39 cellular contexts compared by ENCODE assay signal in genomic region chr10:6889718-6890117, GRCh38.
"Had no signal": no experiment of that assay in that cellular context is flagged by ENCODE, and none has a peak within 500 bp of the region (broad histone marks: within the 10 kb centered on the region; RNA-seq: fewer than 3 reads in every experiment).

No MANE protein-coding gene starts in this region.

- H3K4me1 Mint-ChIP-seq: activated T-helper 17 cell treated with anti-CD3 and anti-CD28 coated beads, Interleukin-2, amount 50 U/mL, for 72 hours had no signal

- H3K27ac ChIP-seq: adrenal gland, ascending aorta, brain microvascular endothelial cell, breast epithelium, cardiac muscle cell had no signal

- DNase-seq: activated effector memory CD4-positive, alpha-beta T cell treated with anti-CD3 and anti-CD28 coated beads, Interleukin-2, amount 50 U/mL, for 16 hours; activated effector memory CD4-positive, alpha-beta T cell treated with Interleukin-2 at 50 U/mL for 16 hours; activated gamma-delta T cell; activated gamma-delta T cell treated with Interleukin-2 at 50 U/mL for 16 hours; activated naive CD4-positive, alpha-beta T cell; activated naive CD4-positive, alpha-beta T cell treated with anti-CD3 and anti-CD28 coated beads for 36 hours; activated naive CD4-positive, alpha-beta T cell treated with anti-CD3 and anti-CD28 coated beads, Interleukin-2, amount 10 ng/mL, durations not matched to agents 7 days and 5 days; activated naive CD4-positive, alpha-beta T cell treated with anti-CD3 and anti-CD28 coated beads, Interleukin-2, amount 50 U/mL, for 16 hours; activated naive CD4-positive, alpha-beta T cell treated with Interleukin-2 at 50 U/mL for 16 hours; activated naive CD8-positive, alpha-beta T cell treated with anti-CD3 and anti-CD28 coated beads for 36 hours; activated naive CD8-positive, alpha-beta T cell treated with anti-CD3 and anti-CD28 coated beads, Interleukin-2, amount 10 ng/mL, durations not matched to agents 7 days and 5 days; activated naive CD8-positive, alpha-beta T cell treated with anti-CD3 and anti-CD28 coated beads, Interleukin-2, amount 50 U/mL, for 24 hours; activated T-cell treated with anti-CD3 and anti-CD28 coated beads, Interleukin-2, amount 50 U/mL, for 1 hour; activated T-cell treated with anti-CD3 and anti-CD28 coated beads, Interleukin-2, amount 50 U/mL, for 24 hours; activated T-cell treated with anti-CD3 and anti-CD28 coated beads, Interleukin-2, amount 50 U/mL, for 4 hours; activated T-cell treated with anti-CD3 and anti-CD28 coated beads, Interleukin-2, amount 50 U/mL, for 48 hours; activated T-cell treated with anti-CD3 and anti-CD28 coated beads, Interleukin-2, amount 50 U/mL, for 72 hours; adrenal gland; amniotic stem cell; amygdala; anterior cingulate cortex; aorta; brain microvascular endothelial cell; caudate nucleus; central memory CD4-positive, alpha-beta T cell; cerebellar nuclear complex had no signal

- H3K27ac Mint-ChIP-seq: activated naive CD4-positive, alpha-beta T cell treated with anti-CD3 and anti-CD28 coated beads for 36 hours; activated naive CD4-positive, alpha-beta T cell treated with anti-CD3 and anti-CD28 coated beads, Interleukin-2, amount 10 ng/mL, durations not matched to agents 7 days and 5 days; activated naive CD4-positive, alpha-beta T cell treated with anti-CD3 and anti-CD28 coated beads, Interleukin-2, amount 50 U/mL, for 24 hours; activated naive CD4-positive, alpha-beta T cell treated with anti-CD3 and anti-CD28 coated beads, Interleukin-2, amount 50 U/mL, for 72 hours; activated naive CD8-positive, alpha-beta T cell; activated naive CD8-positive, alpha-beta T cell treated with anti-CD3 and anti-CD28 coated beads for 36 hours; activated naive CD8-positive, alpha-beta T cell treated with anti-CD3 and anti-CD28 coated beads, Interleukin-2, amount 10 ng/mL, durations not matched to agents 7 days and 5 days; activated naive CD8-positive, alpha-beta T cell treated with anti-CD3 and anti-CD28 coated beads, Interleukin-2, amount 50 U/mL, for 24 hours; activated T-cell treated with anti-CD3 and anti-CD28 coated beads, Interleukin-2, amount 50 U/mL, for 24 hours; activated T-cell treated with anti-CD3 and anti-CD28 coated beads, Interleukin-2, amount 50 U/mL, for 72 hours; activated T-helper 1 cell treated with anti-CD3 and anti-CD28 coated beads, Interleukin-12 subunit alpha, Interleukin-12 subunit beta, Interleukin-2, Interleukin-4 antibody, amounts not matched to agents 30 ng/mL and 10 ng/mL and 1 ng/mL, durations not matched to agents 14 hours and 24 hours and 36 hours; activated T-helper 17 cell treated with anti-CD3 and anti-CD28 coated beads, Interleukin-2, amount 50 U/mL, for 72 hours; activated T-helper 2 cell treated with anti-CD3 and anti-CD28 coated beads, Interferon-gamma antibody, Interleukin-2, Interleukin-4, amounts not matched to agents 10 μg/mL and 5 μg/mL and 100 μg/mL, durations not matched to agents 14 hours and 24 hours and 36 hours; brain had no signal

- H3K4me1 ChIP-seq: adrenal gland, ascending aorta, breast epithelium had no signal

- H3K4me3 ChIP-seq: adrenal gland, ascending aorta, breast epithelium, cardiac muscle cell had no signal

- H3K9me3 Mint-ChIP-seq: activated naive CD4-positive, alpha-beta T cell treated with anti-CD3 and anti-CD28 coated beads for 36 hours; activated naive CD4-positive, alpha-beta T cell treated with anti-CD3 and anti-CD28 coated beads, Interleukin-2, amount 10 ng/mL, durations not matched to agents 7 days and 5 days; activated naive CD4-positive, alpha-beta T cell treated with anti-CD3 and anti-CD28 coated beads, Interleukin-2, amount 50 U/mL, for 24 hours; activated naive CD4-positive, alpha-beta T cell treated with anti-CD3 and anti-CD28 coated beads, Interleukin-2, amount 50 U/mL, for 72 hours; activated naive CD8-positive, alpha-beta T cell treated with anti-CD3 and anti-CD28 coated beads for 36 hours; activated naive CD8-positive, alpha-beta T cell treated with anti-CD3 and anti-CD28 coated beads, Interleukin-2, amount 10 ng/mL, durations not matched to agents 7 days and 5 days; activated naive CD8-positive, alpha-beta T cell treated with anti-CD3 and anti-CD28 coated beads, Interleukin-2, amount 50 U/mL, for 24 hours; activated T-cell treated with anti-CD3 and anti-CD28 coated beads, Interleukin-2, amount 50 U/mL, for 24 hours; activated T-cell treated with anti-CD3 and anti-CD28 coated beads, Interleukin-2, amount 50 U/mL, for 4 hours; activated T-cell treated with anti-CD3 and anti-CD28 coated beads, Interleukin-2, amount 50 U/mL, for 72 hours; activated T-helper 1 cell treated with anti-CD3 and anti-CD28 coated beads, Interleukin-12 subunit alpha, Interleukin-12 subunit beta, Interleukin-2, Interleukin-4 antibody, amounts not matched to agents 30 ng/mL and 10 ng/mL and 1 ng/mL, durations not matched to agents 14 hours and 24 hours and 36 hours; activated T-helper 17 cell treated with anti-CD3 and anti-CD28 coated beads, Interleukin-2, amount 50 U/mL, for 72 hours; activated T-helper 2 cell treated with anti-CD3 and anti-CD28 coated beads, Interferon-gamma antibody, Interleukin-2, Interleukin-4, amounts not matched to agents 10 μg/mL and 5 μg/mL and 100 μg/mL, durations not matched to agents 14 hours and 24 hours and 36 hours; brain; central memory CD8-positive, alpha-beta T cell had no signal

- ATAC-seq: activated naive CD4-positive, alpha-beta T cell treated with anti-CD3 and anti-CD28 coated beads, Interleukin-2, amount 50 U/mL, for 72 hours; activated naive CD8-positive, alpha-beta T cell treated with anti-CD3 and anti-CD28 coated beads, Interleukin-2, amount 50 U/mL, for 24 hours; activated T-cell treated with anti-CD3 and anti-CD28 coated beads, Interleukin-2, amount 50 U/mL, for 4 hours; activated T-cell treated with anti-CD3 and anti-CD28 coated beads, Interleukin-2, amount 50 U/mL, for 72 hours; activated T-helper 17 cell treated with anti-CD3 and anti-CD28 coated beads, Interleukin-2, amount 50 U/mL, for 72 hours had no signal

- FAIRE-seq: astrocyte, bronchial epithelial cell had no signal

- H3K36me3 Mint-ChIP-seq: activated naive CD4-positive, alpha-beta T cell treated with anti-CD3 and anti-CD28 coated beads, Interleukin-2, amount 10 ng/mL, durations not matched to agents 7 days and 5 days; activated naive CD4-positive, alpha-beta T cell treated with anti-CD3 and anti-CD28 coated beads, Interleukin-2, amount 50 U/mL, for 24 hours; activated naive CD4-positive, alpha-beta T cell treated with anti-CD3 and anti-CD28 coated beads, Interleukin-2, amount 50 U/mL, for 72 hours; activated naive CD8-positive, alpha-beta T cell; activated naive CD8-positive, alpha-beta T cell treated with anti-CD3 and anti-CD28 coated beads for 36 hours; activated naive CD8-positive, alpha-beta T cell treated with anti-CD3 and anti-CD28 coated beads, Interleukin-2, amount 10 ng/mL, durations not matched to agents 7 days and 5 days; brain had no signal

- H3K27me3 ChIP-seq: adrenal gland, ascending aorta, brain microvascular endothelial cell, breast epithelium, cardiac muscle cell had no signal

- H3K27me3 Mint-ChIP-seq: activated naive CD4-positive, alpha-beta T cell treated with anti-CD3 and anti-CD28 coated beads, Interleukin-2, amount 50 U/mL, for 24 hours; activated naive CD8-positive, alpha-beta T cell; activated naive CD8-positive, alpha-beta T cell treated with anti-CD3 and anti-CD28 coated beads for 36 hours; activated T-cell treated with anti-CD3 and anti-CD28 coated beads, Interleukin-2, amount 50 U/mL, for 24 hours; brain; central memory CD8-positive, alpha-beta T cell had no signal

- H3K4me3 Mint-ChIP-seq: activated naive CD4-positive, alpha-beta T cell treated with anti-CD3 and anti-CD28 coated beads for 36 hours; activated naive CD4-positive, alpha-beta T cell treated with anti-CD3 and anti-CD28 coated beads, Interleukin-2, amount 10 ng/mL, durations not matched to agents 7 days and 5 days; activated naive CD4-positive, alpha-beta T cell treated with anti-CD3 and anti-CD28 coated beads, Interleukin-2, amount 50 U/mL, for 24 hours; activated naive CD8-positive, alpha-beta T cell; activated naive CD8-positive, alpha-beta T cell treated with anti-CD3 and anti-CD28 coated beads for 36 hours; activated naive CD8-positive, alpha-beta T cell treated with anti-CD3 and anti-CD28 coated beads, Interleukin-2, amount 10 ng/mL, durations not matched to agents 7 days and 5 days; activated naive CD8-positive, alpha-beta T cell treated with anti-CD3 and anti-CD28 coated beads, Interleukin-2, amount 50 U/mL, for 24 hours; activated T-cell treated with anti-CD3 and anti-CD28 coated beads, Interleukin-2, amount 50 U/mL, for 24 hours; activated T-cell treated with anti-CD3 and anti-CD28 coated beads, Interleukin-2, amount 50 U/mL, for 4 hours; activated T-cell treated with anti-CD3 and anti-CD28 coated beads, Interleukin-2, amount 50 U/mL, for 72 hours; activated T-helper 1 cell treated with anti-CD3 and anti-CD28 coated beads, Interleukin-12 subunit alpha, Interleukin-12 subunit beta, Interleukin-2, Interleukin-4 antibody, amounts not matched to agents 30 ng/mL and 10 ng/mL and 1 ng/mL, durations not matched to agents 14 hours and 24 hours and 36 hours; activated T-helper 17 cell treated with anti-CD3 and anti-CD28 coated beads, Interleukin-2, amount 50 U/mL, for 72 hours; brain; central memory CD8-positive, alpha-beta T cell had no signal

- H3K36me3 ChIP-seq: adrenal gland, ascending aorta, brain microvascular endothelial cell, breast epithelium, cardiac muscle cell had no signal

- H3K9me3 ChIP-seq: adrenal gland, ascending aorta, breast epithelium had no signal
